In genomic region chr10:70324341-70324861, GRCh38 we compare ENCODE assay signal across 10 cellular contexts. TPM values are rescaled to one million over a fixed set of nuclear protein-coding genes. Genes with fewer than 3 reads are reported as not detected.
DNase-seq lines count a peak whose midpoint lies in the region; ATAC-seq and TF ChIP-seq lines count a peak whose summit lies in the region.
"Had no signal": no experiment of that assay in that cellular context is flagged by ENCODE, and none has a peak within 500 bp of the region (broad histone marks: within the 10 kb centered on the region; RNA-seq: fewer than 3 reads in every experiment).

No MANE protein-coding gene starts in this region.

- no peak for TF ChIP-seq CTCF in endodermal cell (conservative IDR thresholded peaks at IDR 0.05)
- TF ChIP-seq CTCF in ascending aorta (IDR thresholded peaks at IDR 0.05), result no peak

- H3K4me1 Mint-ChIP-seq in endodermal cell, result peaks cover 2% of the 10 kb centered on the region
- peaks cover 14% of the 10 kb centered on the region for H3K4me1 Mint-ChIP-seq in activated T-helper 1 cell treated with anti-CD3 and anti-CD28 coated beads, Interleukin-12 subunit alpha, Interleukin-12 subunit beta, Interleukin-2, Interleukin-4 antibody, amounts not matched to agents 30 ng/mL and 10 ng/mL and 1 ng/mL, durations not matched to agents 14 hours and 24 hours and 36 hours (ENCODE audit: low read depth)

- peaks cover 5% of the 10 kb centered on the region for H3K4me1 ChIP-seq in endodermal cell (ENCODE audit: control insufficient read depth, insufficient read depth, low read length)
- H3K4me1 ChIP-seq in ascending aorta, result no peaks in the 10 kb centered on the region

- H3K27ac Mint-ChIP-seq in endodermal cell, result no peak overlapping the region
- no peak overlapping the region for H3K27ac Mint-ChIP-seq in activated T-helper 1 cell treated with anti-CD3 and anti-CD28 coated beads, Interleukin-12 subunit alpha, Interleukin-12 subunit beta, Interleukin-2, Interleukin-4 antibody, amounts not matched to agents 30 ng/mL and 10 ng/mL and 1 ng/mL, durations not matched to agents 14 hours and 24 hours and 36 hours

- WGBS in endodermal cell (ENCODE audit: insufficient coverage in 1 of 2, insufficient read length in 1 of 2), 2 experiments, result 82 to 89% methylated on average over 10 to 11 of the region's 11 CpGs

- H3K9ac ChIP-seq in endodermal cell (ENCODE audit: extremely low read depth, low read length, poor library complexity, severe bottlenecking), result no peak overlapping the region

- no peak overlapping the region for H3K4me3 Mint-ChIP-seq in endodermal cell
- no peak overlapping the region for H3K4me3 Mint-ChIP-seq in activated T-helper 1 cell treated with anti-CD3 and anti-CD28 coated beads, Interleukin-12 subunit alpha, Interleukin-12 subunit beta, Interleukin-2, Interleukin-4 antibody, amounts not matched to agents 30 ng/mL and 10 ng/mL and 1 ng/mL, durations not matched to agents 14 hours and 24 hours and 36 hours

- no peaks in the 10 kb centered on the region for H3K36me3 Mint-ChIP-seq in endodermal cell (ENCODE audit: low read depth)
- H3K36me3 Mint-ChIP-seq in activated T-helper 1 cell treated with anti-CD3 and anti-CD28 coated beads, Interleukin-12 subunit alpha, Interleukin-12 subunit beta, Interleukin-2, Interleukin-4 antibody, amounts not matched to agents 30 ng/mL and 10 ng/mL and 1 ng/mL, durations not matched to agents 14 hours and 24 hours and 36 hours (ENCODE audit: low read depth), result no peaks in the 10 kb centered on the region

- H3K27me3 Mint-ChIP-seq in endodermal cell (ENCODE audit: insufficient read depth), result no peaks in the 10 kb centered on the region
- H3K27me3 Mint-ChIP-seq in activated T-helper 1 cell treated with anti-CD3 and anti-CD28 coated beads, Interleukin-12 subunit alpha, Interleukin-12 subunit beta, Interleukin-2, Interleukin-4 antibody, amounts not matched to agents 30 ng/mL and 10 ng/mL and 1 ng/mL, durations not matched to agents 14 hours and 24 hours and 36 hours (ENCODE audit: insufficient read depth), result peaks cover under 1% of the 10 kb centered on the region

- H3K9me3 ChIP-seq in endodermal cell (ENCODE audit: control insufficient read depth, low read length) (no peaks in the 10 kb centered on the region), ascending aorta (no peaks in the 10 kb centered on the region)
- H3K9me3 ChIP-seq: esophagus muscularis mucosa had no signal

- H3K4me3 ChIP-seq in endodermal cell (ENCODE audit: low read length) (no peak overlapping the region), ascending aorta (no peak overlapping the region)
- H3K4me3 ChIP-seq: esophagus muscularis mucosa had no signal

- intact Hi-C loops in sciatic nerve (cut with DNase I), result no loop called here
- intact Hi-C loops in ascending aorta (cut with DNase I), result loop anchor here (10.0 kb wide), 1 partner anchor 60 kb away; no protein-coding TSS in a partner anchor
- intact Hi-C loops in activated T-helper 1 cell treated with anti-CD3 and anti-CD28 coated beads, Interleukin-12 subunit alpha, Interleukin-12 subunit beta, Interleukin-2, Interleukin-4 antibody, amounts not matched to agents 30 ng/mL and 10 ng/mL and 1 ng/mL, durations not matched to agents 14 hours and 24 hours and 36 hours (cut with micrococcal nuclease), result no loop called here

- H3K36me3 ChIP-seq in endodermal cell (ENCODE audit: control insufficient read depth, insufficient read depth, low read length) (no peaks in the 10 kb centered on the region), ascending aorta (no peaks in the 10 kb centered on the region)

- no peaks in the 10 kb centered on the region for H3K27me3 ChIP-seq in endodermal cell (ENCODE audit: control insufficient read depth, insufficient read depth, low read length, poor library complexity, severe bottlenecking)
- H3K27me3 ChIP-seq in ascending aorta, result no peaks in the 10 kb centered on the region
- H3K27me3 ChIP-seq: esophagus muscularis mucosa had no signal

- peak; percentile 80 for DNase-seq in endodermal cell
- peak; percentile 60 for DNase-seq in sciatic nerve (ENCODE audit: low spot score)
- DNase-seq in stimulated activated naive CD4-positive, alpha-beta T cell treated with Interleukin-2 at 50 U/mL for 16 hours (lab: John Stamatoyannopoulos, UW), result no peak
- no peak for DNase-seq in ascending aorta (ENCODE audit: low spot score in 2 of 2)
- DNase-seq in activated T-helper 1 cell treated with anti-CD3 and anti-CD28 coated beads, Interleukin-12 subunit alpha, Interleukin-12 subunit beta, Interleukin-2, Interleukin-4 antibody, amounts not matched to agents 30 ng/mL and 10 ng/mL and 1 ng/mL, durations not matched to agents 14 hours and 24 hours and 36 hours (ENCODE audit: low spot score), result no peak
- DNase-seq: OCI-M1 had no signal

- H3K27ac ChIP-seq in endodermal cell (ENCODE audit: low read depth, low read length) (peak overlapping the region; percentile 44), ascending aorta (no peak overlapping the region)
- H3K27ac ChIP-seq: esophagus muscularis mucosa had no signal

- ATAC-seq in GM18907 (IDR thresholded peaks at IDR 0.05; ENCODE audit: unreplicated experiment) (peak; percentile 69), HG02973 (IDR thresholded peaks at IDR 0.05; ENCODE audit: unreplicated experiment) (peak; percentile 61), sciatic nerve (peak; percentile 77), GM21619 (IDR thresholded peaks at IDR 0.05; ENCODE audit: unreplicated experiment) (no peak)

- no peaks in the 10 kb centered on the region for H3K9me3 Mint-ChIP-seq in endodermal cell
- H3K9me3 Mint-ChIP-seq in activated T-helper 1 cell treated with anti-CD3 and anti-CD28 coated beads, Interleukin-12 subunit alpha, Interleukin-12 subunit beta, Interleukin-2, Interleukin-4 antibody, amounts not matched to agents 30 ng/mL and 10 ng/mL and 1 ng/mL, durations not matched to agents 14 hours and 24 hours and 36 hours, result no peaks in the 10 kb centered on the region

RNA-seq across cellular contexts. Expression of gene NPFFR1, which starts 40.6 kb away (rescaled TPM):
- under 1 TPM in 1 of 2 donors, not detected in 1; 0.02 TPM for total RNA-seq in endodermal cell
- 0.04 TPM for polyA plus RNA-seq in endodermal cell (2013, experiment 1 of 2)
- polyA plus RNA-seq in endodermal cell (2013, experiment 2 of 2), result 0.04 TPM
- total RNA-seq in sciatic nerve, result 4.8 TPM
- not detected for total RNA-seq in ascending aorta
- not detected in 2 replicates for total RNA-seq in activated T-helper 1 cell treated with anti-CD3 and anti-CD28 coated beads, Interleukin-12 subunit alpha, Interleukin-12 subunit beta, Interleukin-2, Interleukin-4 antibody, amounts not matched to agents 30 ng/mL and 10 ng/mL and 1 ng/mL, durations not matched to agents 14 hours and 24 hours and 36 hours
- total RNA-seq: esophagus muscularis mucosa had no signal

RNA-seq across cellular contexts. Expression of gene LRRC20, which starts 58.0 kb away (rescaled TPM):
- total RNA-seq in endodermal cell (10 to 100 TPM; 12.9 to 23.0 TPM), sciatic nerve (5.1 TPM), ascending aorta (21.1 TPM)
- polyA plus RNA-seq in endodermal cell (2013, experiment 1 of 2), result 29.4 TPM
- 29.1 TPM for polyA plus RNA-seq in endodermal cell (2013, experiment 2 of 2)
- 14.6 and 14.9 TPM in 2 replicates for total RNA-seq in activated T-helper 1 cell treated with anti-CD3 and anti-CD28 coated beads, Interleukin-12 subunit alpha, Interleukin-12 subunit beta, Interleukin-2, Interleukin-4 antibody, amounts not matched to agents 30 ng/mL and 10 ng/mL and 1 ng/mL, durations not matched to agents 14 hours and 24 hours and 36 hours

Comparison
In these comparisons a context has a peak if more than half of its experiments do, and no peak if none do; other contexts are left out.
1. DNase-seq: peak in endodermal cell (single experiment) and sciatic nerve (single experiment); none in stimulated activated naive CD4-positive, alpha-beta T cell treated with Interleukin-2 at 50 U/mL for 16 hours (single experiment), ascending aorta (0 of 2) and activated T-helper 1 cell treated with anti-CD3 and anti-CD28 coated beads, Interleukin-12 subunit alpha, Interleukin-12 subunit beta, Interleukin-2, Interleukin-4 antibody, amounts not matched to agents 30 ng/mL and 10 ng/mL and 1 ng/mL, durations not matched to agents 14 hours and 24 hours and 36 hours (single experiment).